In the genomic region with DNA sequence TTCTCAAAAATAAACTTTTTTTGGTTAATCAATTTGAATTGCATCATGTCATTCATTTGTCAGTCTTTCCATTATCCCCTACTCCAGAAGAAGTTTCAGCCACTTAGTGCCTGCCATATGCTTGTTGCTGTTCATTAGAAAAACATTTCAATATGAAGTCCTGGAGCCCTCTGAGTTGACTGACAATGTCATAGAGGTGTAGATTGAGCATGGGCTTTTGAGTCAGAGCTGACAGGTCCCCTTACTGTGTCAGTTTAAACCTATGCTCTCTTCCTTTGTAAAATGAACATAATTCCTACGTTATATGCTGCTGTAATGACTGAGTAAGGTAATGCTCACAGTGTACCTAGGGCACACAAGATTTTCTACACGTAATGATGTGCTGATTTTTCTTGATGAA, we compare ENCODE assay signal across 35 cellular contexts.
"Had no signal": no experiment of that assay in that cellular context is flagged by ENCODE, and none has a peak within 500 bp of the region (broad histone marks: within the 10 kb centered on the region; RNA-seq: fewer than 3 reads in every experiment).

No MANE protein-coding gene starts in this region.

- H3K4me3 ChIP-seq: MG63 had no signal

- H3K36me3 ChIP-seq: MG63 had no signal

- H3K9me3 ChIP-seq: MG63 had no signal

- DNase-seq: Karpas-422, Kasumi-1, MG63, MM.1S, MV-4-11, NCI-H1048, NCI-H1092, NCI-H1092 treated with DMSO at 0.1 percent for 48 hours, NCI-H1105, NCI-H1105 treated with DMSO at 0.1 percent for 48 hours, NCI-H1417, NCI-H1417 treated with DMSO at 0.1 percent for 48 hours, NCI-H1436, NCI-H1436 treated with DMSO at 0.1 percent for 48 hours, NCI-H146, NCI-H1694, NCI-H1694 treated with DMSO at 0.1 percent for 48 hours, NCI-H187, NCI-H187 treated with DMSO at 0.1 percent for 48 hours, NCI-H1930, NCI-H2029, NCI-H2029 treated with DMSO at 0.1 percent for 48 hours, NCI-H2081, NCI-H2081 treated with DMSO at 0.1 percent for 48 hours, NCI-H2107, NCI-H2171, NCI-H2171 treated with DMSO at 0.1 percent for 48 hours, NCI-H2227 treated with DMSO at 0.1 percent for 48 hours, NCI-H226, NCI-H345, NCI-H446, NCI-H446 treated with DMSO at 0.1 percent for 48 hours, NCI-H510A, NCI-H510A treated with DMSO at 0.1 percent for 48 hours, NCI-H524 had no signal
